28 cellular contexts compared by ENCODE assay signal in the genomic region with DNA sequence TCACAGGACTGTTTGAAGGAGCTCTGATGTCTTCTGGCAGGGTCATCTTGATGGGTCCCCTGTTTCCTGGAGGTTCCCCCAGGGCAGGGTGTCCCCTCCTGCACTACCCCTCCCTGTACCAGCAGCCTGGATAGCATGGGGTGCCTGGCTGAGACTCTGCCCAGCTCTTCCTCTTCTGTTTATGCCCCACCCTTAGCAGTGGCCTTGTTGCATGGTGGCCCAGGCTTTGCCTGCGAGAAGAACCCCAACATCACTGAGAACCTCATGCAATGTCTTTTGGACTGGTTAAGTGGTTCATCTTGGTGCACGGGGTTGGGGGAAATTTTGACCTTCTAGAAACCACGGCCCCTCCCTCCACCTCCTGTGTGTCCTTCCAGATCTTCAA.
"Had no signal": no experiment of that assay in that cellular context is flagged by ENCODE, and none has a peak within 500 bp of the region (broad histone marks: within the 10 kb centered on the region; RNA-seq: fewer than 3 reads in every experiment).

No MANE protein-coding gene starts in this region.

- H3K27me3 Mint-ChIP-seq: activated CD4-positive, alpha-beta memory T cell treated with anti-CD3 and anti-CD28 coated beads, Interleukin-2, amount 10 ng/mL, durations not matched to agents 7 days and 5 days; activated CD8-positive, alpha-beta memory T cell treated with anti-CD3 and anti-CD28 coated beads, Interleukin-2, amount 10 ng/mL, durations not matched to agents 7 days and 5 days; activated naive CD8-positive, alpha-beta T cell had no signal

- H3K36me3 Mint-ChIP-seq: activated CD8-positive, alpha-beta memory T cell treated with anti-CD3 and anti-CD28 coated beads, Interleukin-2, amount 10 ng/mL, durations not matched to agents 7 days and 5 days; activated naive CD4-positive, alpha-beta T cell treated with anti-CD3 and anti-CD28 coated beads, Interleukin-2, amount 10 ng/mL, durations not matched to agents 7 days and 5 days; activated naive CD8-positive, alpha-beta T cell; brain had no signal

- H3K4me3 Mint-ChIP-seq: activated CD4-positive, alpha-beta memory T cell treated with anti-CD3 and anti-CD28 coated beads, Interleukin-2, amount 10 ng/mL, durations not matched to agents 7 days and 5 days; activated CD8-positive, alpha-beta memory T cell treated with anti-CD3 and anti-CD28 coated beads, Interleukin-2, amount 10 ng/mL, durations not matched to agents 7 days and 5 days; activated naive CD4-positive, alpha-beta T cell treated with anti-CD3 and anti-CD28 coated beads, Interleukin-2, amount 10 ng/mL, durations not matched to agents 7 days and 5 days; activated naive CD8-positive, alpha-beta T cell; activated naive CD8-positive, alpha-beta T cell treated with anti-CD3 and anti-CD28 coated beads, Interleukin-2, amount 50 U/mL, for 24 hours; brain had no signal

- H3K9ac ChIP-seq: KMS-11 had no signal

- ATAC-seq: activated CD8-positive, alpha-beta memory T cell treated with anti-CD3 and anti-CD28 coated beads, Interleukin-2, amount 10 ng/mL, durations not matched to agents 7 days and 5 days; activated naive CD8-positive, alpha-beta T cell treated with anti-CD3 and anti-CD28 coated beads, Interleukin-2, amount 50 U/mL, for 24 hours had no signal

- DNase-seq: activated CD4-positive, alpha-beta memory T cell treated with anti-CD3 and anti-CD28 coated beads, Interleukin-2, amount 10 ng/mL, durations not matched to agents 7 days and 5 days; activated CD4-positive, alpha-beta T cell treated with anti-CD3 and anti-CD28 coated beads for 1 hour; activated CD4-positive, alpha-beta T cell treated with anti-CD3 and anti-CD28 coated beads for 48 hours; activated CD4-positive, CD25-positive, alpha-beta regulatory T cell; activated CD8-positive, alpha-beta memory T cell treated with anti-CD3 and anti-CD28 coated beads for 24 hours; activated CD8-positive, alpha-beta memory T cell treated with anti-CD3 and anti-CD28 coated beads, Interleukin-2, amount 10 ng/mL, durations not matched to agents 7 days and 5 days; activated CD8-positive, alpha-beta memory T cell treated with anti-CD3 and anti-CD28 coated beads, Interleukin-2, amount 50 U/mL, for 48 hours; activated effector memory CD4-positive, alpha-beta T cell treated with Interleukin-2 at 50 U/mL for 16 hours; activated naive CD4-positive, alpha-beta T cell treated with anti-CD3 and anti-CD28 coated beads, Interleukin-2, amount 10 ng/mL, durations not matched to agents 7 days and 5 days; activated naive CD8-positive, alpha-beta T cell treated with anti-CD3 and anti-CD28 coated beads, Interleukin-2, amount 50 U/mL, for 24 hours; activated T-cell treated with anti-CD3 and anti-CD28 coated beads, Interleukin-2, amount 50 U/mL, for 48 hours; anterior cingulate cortex; central memory CD4-positive, alpha-beta T cell; NCI-H1105; NCI-H1417 treated with DMSO at 0.1 percent for 48 hours; NCI-H1930; NCI-H2081 treated with DMSO at 0.1 percent for 48 hours; NCI-H345; NCI-H524 treated with DMSO at 0.1 percent for 48 hours; Right ventricle myocardium superior; SW 1271; T-helper 1 cell; T-helper 2 cell; T-helper 9 cell had no signal

- H3K9me3 Mint-ChIP-seq: activated CD4-positive, alpha-beta memory T cell treated with anti-CD3 and anti-CD28 coated beads, Interleukin-2, amount 10 ng/mL, durations not matched to agents 7 days and 5 days; activated naive CD4-positive, alpha-beta T cell treated with anti-CD3 and anti-CD28 coated beads, Interleukin-2, amount 10 ng/mL, durations not matched to agents 7 days and 5 days; activated naive CD8-positive, alpha-beta T cell treated with anti-CD3 and anti-CD28 coated beads, Interleukin-2, amount 50 U/mL, for 24 hours had no signal

- H3K4me2 ChIP-seq: KMS-11 had no signal

- H3K27ac Mint-ChIP-seq: activated CD4-positive, alpha-beta memory T cell treated with anti-CD3 and anti-CD28 coated beads, Interleukin-2, amount 10 ng/mL, durations not matched to agents 7 days and 5 days; activated CD8-positive, alpha-beta memory T cell treated with anti-CD3 and anti-CD28 coated beads, Interleukin-2, amount 10 ng/mL, durations not matched to agents 7 days and 5 days; activated naive CD4-positive, alpha-beta T cell treated with anti-CD3 and anti-CD28 coated beads, Interleukin-2, amount 10 ng/mL, durations not matched to agents 7 days and 5 days; activated naive CD8-positive, alpha-beta T cell; activated naive CD8-positive, alpha-beta T cell treated with anti-CD3 and anti-CD28 coated beads, Interleukin-2, amount 50 U/mL, for 24 hours had no signal

- H3K27ac ChIP-seq: KMS-11, WERI-Rb-1 had no signal

- H3K36me3 ChIP-seq: WERI-Rb-1 had no signal

- H3K4me1 Mint-ChIP-seq: activated CD4-positive, alpha-beta memory T cell treated with anti-CD3 and anti-CD28 coated beads, Interleukin-2, amount 10 ng/mL, durations not matched to agents 7 days and 5 days; activated CD8-positive, alpha-beta memory T cell treated with anti-CD3 and anti-CD28 coated beads, Interleukin-2, amount 10 ng/mL, durations not matched to agents 7 days and 5 days; activated naive CD4-positive, alpha-beta T cell treated with anti-CD3 and anti-CD28 coated beads, Interleukin-2, amount 10 ng/mL, durations not matched to agents 7 days and 5 days; activated naive CD8-positive, alpha-beta T cell treated with anti-CD3 and anti-CD28 coated beads, Interleukin-2, amount 50 U/mL, for 24 hours; brain had no signal
